In the genomic region with DNA sequence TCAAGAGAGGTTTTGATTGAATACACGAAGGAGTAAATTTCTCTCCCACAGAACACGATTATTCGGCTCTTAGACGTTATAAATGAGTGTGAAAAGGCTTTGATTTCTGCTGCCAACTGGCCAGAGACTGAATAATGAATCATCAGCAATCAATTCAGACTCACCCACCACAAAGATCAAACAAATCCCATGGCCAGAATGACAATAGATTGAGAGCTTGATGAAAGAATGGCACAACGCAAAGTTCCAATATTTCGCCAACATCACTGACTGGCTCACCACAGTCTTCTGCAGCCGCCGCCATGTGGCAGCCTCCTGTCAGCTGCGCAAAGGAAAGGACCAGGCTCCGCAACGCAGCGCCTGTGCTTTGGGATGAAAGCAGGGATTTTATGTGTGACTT, we compare ENCODE assay signal across 22 cellular contexts.
"Had no signal": no experiment of that assay in that cellular context is flagged by ENCODE, and none has a peak within 500 bp of the region (broad histone marks: within the 10 kb centered on the region; RNA-seq: fewer than 3 reads in every experiment).

No MANE protein-coding gene starts in this region.

- H3K4me3 ChIP-seq: colonic mucosa, gastrocnemius medialis, lung, mucosa of descending colon, ovary, right lobe of liver, stomach, thyroid gland, vagina had no signal

- H3K4me1 ChIP-seq: colonic mucosa, gastrocnemius medialis, right lobe of liver, stomach, thyroid gland, vagina had no signal

- DNase-seq: colonic mucosa; effector CD8-positive, alpha-beta T cell; endodermal cell; foreskin fibroblast; gastrocnemius medialis; kidney; mucosa of descending colon; naive thymus-derived CD8-positive, alpha-beta T cell; nephron progenitor cell; occipital lobe; ovary; retina; right lobe of liver; stimulated activated CD4-positive, alpha-beta T cell treated with anti-CD3 and anti-CD28 coated beads, Interleukin-2, amount 100 ng/mL, for 24 hours; stimulated activated CD4-positive, alpha-beta T cell treated with anti-CD3 and anti-CD28 coated beads, Interleukin-4, amount 100 ng/mL, for 24 hours; stimulated activated naive CD4-positive, alpha-beta T cell treated with Interleukin-2 at 50 U/mL for 16 hours; stomach; thyroid gland; trophoblast cell had no signal

- H3K27ac ChIP-seq: colonic mucosa, epithelial cell of prostate, gastrocnemius medialis, ovary, right lobe of liver, stomach, thyroid gland, vagina had no signal

- H3K9me3 ChIP-seq: colonic mucosa, gastrocnemius medialis, ovary, right lobe of liver, stomach, thyroid gland, vagina had no signal

- H3K36me3 ChIP-seq: colonic mucosa, gastrocnemius medialis, ovary, right lobe of liver, stomach, thyroid gland, vagina had no signal

- H3K27me3 ChIP-seq: colonic mucosa, ovary, right lobe of liver, thyroid gland, vagina had no signal
